1 cellular context compared by ENCODE assay signal in genomic region chr5:80921026-80921425, GRCh38.
TF ChIP-seq lines count a peak whose summit lies in the region.

No MANE protein-coding gene starts in this region.

TF ChIP-seq in H1, 55 proteins besides CTCF, POLR2A, EP300 and RAD21:
- TF ChIP-seq NRF1 (IDR thresholded peaks at IDR 0.05; ENCODE audit: low read depth, low read length): no peak
- no peak for TF ChIP-seq CBX5 (IDR thresholded peaks at IDR 0.05; ENCODE audit: low read depth, low read length)
- no peak for TF ChIP-seq HDAC6 (IDR thresholded peaks at IDR 0.05; ENCODE audit: low read depth, low read length)
- TF ChIP-seq GABPA (IDR thresholded peaks at IDR 0.05; ENCODE audit: borderline replicate concordance, insufficient read depth, low read length): no peak
- no peak for TF ChIP-seq JUND (IDR thresholded peaks at IDR 0.05; ENCODE audit: low read length)
- TF ChIP-seq NANOG (IDR thresholded peaks at IDR 0.05; ENCODE audit: insufficient read depth, low read depth, low read length, poor library complexity, severe bottlenecking): no peak
- TF ChIP-seq SIX5 (IDR thresholded peaks at IDR 0.05; ENCODE audit: low read depth, low read length): no peak
- no peak for TF ChIP-seq POLR2AphosphoS5 (IDR thresholded peaks at IDR 0.05; ENCODE audit: low read depth, low read length)
- TF ChIP-seq SAP30 (IDR thresholded peaks at IDR 0.05; ENCODE audit: insufficient read depth, insufficient replicate concordance, low read length): no peak
- TF ChIP-seq RXRA (IDR thresholded peaks at IDR 0.05; ENCODE audit: insufficient read depth, low read depth, low read length): no peak
